Comparison of ENCODE assay signal across 12 cellular contexts in the genomic region with DNA sequence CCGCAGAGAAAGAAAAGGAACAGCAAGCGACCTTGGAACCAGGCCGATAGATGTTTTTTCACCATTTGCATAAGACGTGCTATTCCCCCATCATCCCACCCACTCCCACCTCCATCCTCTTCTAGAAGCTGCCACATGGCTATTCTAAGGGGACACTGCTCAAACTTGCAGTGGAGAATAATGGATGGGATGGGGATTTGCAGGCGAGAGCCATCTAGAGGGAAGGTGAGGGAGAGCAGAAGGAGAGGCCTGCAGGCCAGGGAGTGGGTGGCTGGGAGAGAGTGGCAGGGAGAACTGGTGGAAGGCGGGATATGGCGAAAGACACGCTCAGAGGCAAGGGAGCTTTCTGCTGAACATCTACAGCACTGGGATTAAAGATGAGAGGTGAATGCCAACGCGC.
A peak's percentile ranks its signal among the peaks of the same experiment; 100 is the strongest.
DNase-seq lines count a peak whose midpoint lies in the region; ATAC-seq, FAIRE-seq and TF ChIP-seq lines count a peak whose summit lies in the region.
"Had no signal": no experiment of that assay in that cellular context is flagged by ENCODE, and none has a peak within 500 bp of the region (broad histone marks: within the 10 kb centered on the region; RNA-seq: fewer than 3 reads in every experiment).

No MANE protein-coding gene starts in this region.

- DNase-seq in cardiac muscle cell (ENCODE audit: low read depth in 1 of 2, low spot score in 1 of 2): peak; percentile 43 to 55
- no peak for DNase-seq in Right ventricle myocardium superior
- no peak for DNase-seq in PC-9
- DNase-seq in glutamatergic neuron: peak; percentile 38
- DNase-seq in transverse colon: no peak
- no peak for DNase-seq in NCI-H345 treated with DMSO at 0.1 percent for 48 hours (lab: John Stamatoyannopoulos, UW; ENCODE audit: unreplicated experiment)
- DNase-seq in hypothalamus (lab: John Stamatoyannopoulos, UW): no peak
- DNase-seq in GM12891 (ENCODE audit: insufficient read length, low spot score): no peak
- DNase-seq: activated gamma-delta T cell; NCI-H1694 treated with DMSO at 0.1 percent for 48 hours; stimulated activated CD4-positive, alpha-beta T cell treated with anti-CD3 and anti-CD28 coated beads, Interleukin-4, amount 100 ng/mL, for 4 hours had no signal

- no peak for ATAC-seq in Right ventricle myocardium superior (ENCODE audit: poor library complexity)

- H3K9me2 ChIP-seq in PC-9 (ENCODE audit: insufficient read depth): no peaks in the 10 kb centered on the region

- intact Hi-C loops in Right ventricle myocardium superior (cut with DNase I) (loop anchor here (10.0 kb wide), 1 partner anchor 80 kb away; a partner anchor contains a TSS), PC-9 (cut with micrococcal nuclease; ENCODE audit: unreplicated experiment) (no loop called here), transverse colon (cut with DNase I; ENCODE audit: low total_unique reads) (no loop called here)

- H3F3A ChIP-seq in PC-9 (ENCODE audit: insufficient read depth, low read depth): no peaks in the 10 kb centered on the region

- H3K9me3 ChIP-seq in cardiac muscle cell (ENCODE audit: low read depth) (no peaks in the 10 kb centered on the region), PC-9 (ENCODE audit: insufficient read depth, low read depth) (no peaks in the 10 kb centered on the region), transverse colon (no peaks in the 10 kb centered on the region)
- H3K9me3 ChIP-seq: vagina had no signal

- H4K20me1 ChIP-seq in PC-9 (ENCODE audit: insufficient read depth): no peaks in the 10 kb centered on the region

- H3K27ac ChIP-seq in cardiac muscle cell (no peak overlapping the region), PC-9 (no peak overlapping the region), transverse colon (no peak overlapping the region)
- H3K27ac ChIP-seq: vagina had no signal

- H3K4me2 ChIP-seq in PC-9: no peak overlapping the region

- no peak overlapping the region for H2AFZ ChIP-seq in PC-9

- H3K4me1 Mint-ChIP-seq in glutamatergic neuron (ENCODE audit: low read depth, unreplicated experiment): peaks cover 9% of the 10 kb centered on the region

- POLR2A ChIA-PET in PC-9 (lab: Charles Lee; ENCODE audit: unreplicated experiment): no interaction called here

- TF ChIP-seq CTCF in cardiac muscle cell (IDR thresholded peaks at IDR 0.05; ENCODE audit: low read depth, low read length) (peak; percentile 59), PC-9 (conservative IDR thresholded peaks at IDR 0.05) (peak; percentile 54), glutamatergic neuron (IDR thresholded peaks at IDR 0.05; ENCODE audit: partially characterized antibody, unreplicated experiment) (peak; percentile 40), transverse colon (IDR thresholded peaks at IDR 0.05) (peak in 4 of 5 experiments; percentile 12 to 27 (median 19))

- H3K4me1 ChIP-seq in cardiac muscle cell (ENCODE audit: low read depth) (peaks cover 28% of the 10 kb centered on the region), PC-9 (replicated peaks; ENCODE audit: insufficient read depth) (no peaks in the 10 kb centered on the region), transverse colon (no peaks in the 10 kb centered on the region)
- H3K4me1 ChIP-seq: vagina had no signal

- BruUV-seq in PC-9 (replicated peaks; lab: Mats Ljungman, UMichigan): no TSS peak

- H3K27me3 Mint-ChIP-seq in glutamatergic neuron (ENCODE audit: unreplicated experiment): no peaks in the 10 kb centered on the region

- peaks cover 4% of the 10 kb centered on the region for H3K9me3 Mint-ChIP-seq in glutamatergic neuron (ENCODE audit: unreplicated experiment)

- WGBS in transverse colon (ENCODE audit: low coverage in 1 of 2), 2 donors: 77 to 89% methylated on average over 6 to 10 of the region's 10 CpGs

- H3K79me2 ChIP-seq in PC-9 (ENCODE audit: low read depth): no peaks in the 10 kb centered on the region

- H3K4me3 Mint-ChIP-seq in glutamatergic neuron (ENCODE audit: unreplicated experiment): peak overlapping the region; percentile 13

- FAIRE-seq in GM12891 (lab: Jason Lieb, UNC): no peak

- in situ Hi-C loops in transverse colon (cut with MboI; ENCODE audit: low pct_ligation_motif_present in 1 of 4, low pct_unique_long_range_greater_than_20kb in 1 of 4, low sequenced_read_pairs in 3 of 4): no loop called here

- H3K4me3 ChIP-seq in cardiac muscle cell: no peak overlapping the region
- no peak overlapping the region for H3K4me3 ChIP-seq in PC-9
- no peak overlapping the region for H3K4me3 ChIP-seq in transverse colon
- H3K4me3 ChIP-seq: vagina had no signal

- no peak for TF ChIP-seq POLR2A in transverse colon (IDR thresholded peaks at IDR 0.05)
- no peak for TF ChIP-seq POLR2A in GM12891 (IDR thresholded peaks at IDR 0.05; ENCODE audit: low read depth, low read length)

- CTCF ChIA-PET in PC-9 (lab: Charles Lee): no interaction called here

- no peak overlapping the region for H3K27ac Mint-ChIP-seq in glutamatergic neuron (ENCODE audit: unreplicated experiment)

- H3K36me3 ChIP-seq in cardiac muscle cell: no peaks in the 10 kb centered on the region
- no peaks in the 10 kb centered on the region for H3K36me3 ChIP-seq in PC-9 (ENCODE audit: low read depth)
- H3K36me3 ChIP-seq in transverse colon: no peaks in the 10 kb centered on the region
- H3K36me3 ChIP-seq: vagina had no signal

- no peaks in the 10 kb centered on the region for H3K27me3 ChIP-seq in cardiac muscle cell
- H3K27me3 ChIP-seq in PC-9 (ENCODE audit: insufficient read depth, low read depth): no peaks in the 10 kb centered on the region
- H3K27me3 ChIP-seq in transverse colon: no peaks in the 10 kb centered on the region
- H3K27me3 ChIP-seq: vagina had no signal

- H3K36me3 Mint-ChIP-seq in glutamatergic neuron (ENCODE audit: unreplicated experiment): no peaks in the 10 kb centered on the region

- TF ChIP-seq EP300 in transverse colon (IDR thresholded peaks at IDR 0.05; ENCODE audit: low read depth): no peak

TF ChIP-seq in GM12891, 5 proteins besides CTCF, POLR2A, EP300 and RAD21:
- TF ChIP-seq PAX5 (IDR thresholded peaks at IDR 0.05; ENCODE audit: insufficient read depth, low read length, severe bottlenecking): no peak
- no peak for TF ChIP-seq POU2F2 (IDR thresholded peaks at IDR 0.05; ENCODE audit: low read depth, low read length)
- TF ChIP-seq POLR2AphosphoS5 (IDR thresholded peaks at IDR 0.05; ENCODE audit: low read depth, low read length): no peak
- no peak for TF ChIP-seq SPI1 (IDR thresholded peaks at IDR 0.05; ENCODE audit: low read depth, low read length)
- no peak for TF ChIP-seq TAF1 (IDR thresholded peaks at IDR 0.05; ENCODE audit: low read depth, low read length)

Comparison
In these comparisons a context has a peak if more than half of its experiments do, and no peak if none do; other contexts are left out.
1. DNase-seq: peak in cardiac muscle cell (2 of 2) and glutamatergic neuron (single experiment); none in Right ventricle myocardium superior (single experiment), PC-9 (0 of 2), transverse colon (single experiment), NCI-H345 treated with DMSO at 0.1 percent for 48 hours (single experiment), hypothalamus (0 of 51) and GM12891 (single experiment).
2. Peak in every context shown above with its lines, with median percentiles within 50 percentile points of each other: CTCF ChIP-seq.